Comparison of ENCODE assay signal across 1 cellular context in the genomic region with DNA sequence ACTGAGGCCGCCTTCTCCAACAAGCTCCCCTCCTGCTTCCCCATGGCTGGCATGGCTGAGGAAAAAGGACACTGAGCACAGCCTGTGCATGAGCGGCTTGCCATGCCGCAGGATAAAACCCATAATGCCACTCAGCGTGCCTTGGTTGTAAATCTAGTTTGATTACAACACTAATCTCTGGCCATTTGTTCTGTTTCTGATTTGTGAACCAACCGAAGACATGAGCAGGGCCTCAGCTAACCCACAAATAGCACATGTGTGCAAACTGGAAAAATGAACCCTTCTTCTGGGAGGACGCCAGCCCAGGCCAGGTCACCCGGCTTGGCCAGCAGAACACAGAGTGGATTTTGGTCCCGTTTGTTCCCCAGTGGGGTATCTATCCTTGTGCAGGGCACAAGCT. TPM values are rescaled to one million over a fixed set of nuclear protein-coding genes. Genes with fewer than 3 reads are reported as not detected.
"Had no signal": no experiment of that assay in that cellular context is flagged by ENCODE, and none has a peak within 500 bp of the region (broad histone marks: within the 10 kb centered on the region; RNA-seq: fewer than 3 reads in every experiment).

No MANE protein-coding gene starts in this region.

RNA-seq across cellular contexts. Expression of a gene that starts 56.1 kb away (rescaled TPM):
- polyA plus RNA-seq: immature natural killer cell had no signal
